8 cellular contexts compared by ENCODE assay signal in genomic region chrX:48917139-48917980, GRCh38. TPM values are rescaled to one million over a fixed set of nuclear protein-coding genes. Genes with fewer than 3 reads are reported as not detected.
A peak's percentile ranks its signal among the peaks of the same experiment; 100 is the strongest.
DNase-seq lines count a peak whose midpoint lies in the region; ATAC-seq, FAIRE-seq and TF ChIP-seq lines count a peak whose summit lies in the region.

No MANE protein-coding gene starts in this region.

- H3K27ac ChIP-seq in angular gyrus (ENCODE audit: low read depth, low read length): peak overlapping the region; percentile 40
- peak overlapping the region; percentile 84 for H3K27ac ChIP-seq in left ventricle myocardium inferior (replicated peaks)
- H3K27ac ChIP-seq in psoas muscle: peak overlapping the region; percentile 42

- H3K4me1 ChIP-seq in ES-I3 (ENCODE audit: insufficient read depth, low read length) (peaks cover 19% of the 10 kb centered on the region), left ventricle myocardium inferior (peaks cover 28% of the 10 kb centered on the region), psoas muscle (no peaks in the 10 kb centered on the region)

- WGBS in psoas muscle, 3 donors: 10 to 36% (median 19%) methylated on average over 21 to 26 of the region's 26 CpGs

- intact Hi-C loops in left ventricle myocardium inferior (cut with micrococcal nuclease) (no loop called here), psoas muscle (cut with DNase I) (loop anchor here in 1 of 2 donors (10.0 kb wide), 1 partner anchor 273 kb away; no protein-coding TSS in a partner anchor)

- TF ChIP-seq CTCF in left ventricle myocardium inferior (IDR thresholded peaks at IDR 0.05; ENCODE audit: borderline replicate concordance): peak; percentile 90
- TF ChIP-seq CTCF in psoas muscle (IDR thresholded peaks at IDR 0.05): peak; percentile 87

- ATAC-seq in HG02610 (IDR thresholded peaks at IDR 0.05; ENCODE audit: unreplicated experiment): peak; percentile 37
- peak; percentile 42 for ATAC-seq in T-helper 17 cell
- peak; percentile 76 to 81 (median 78) for ATAC-seq in psoas muscle

- H3K9ac ChIP-seq in ES-I3 (ENCODE audit: low read depth, low read length): peak overlapping the region; percentile 78

- H3K36me3 ChIP-seq in ES-I3 (ENCODE audit: insufficient read depth, low read length) (peaks cover 31% of the 10 kb centered on the region), left ventricle myocardium inferior (no peaks in the 10 kb centered on the region), psoas muscle (ENCODE audit: insufficient read depth in 1 of 2, low read depth in 1 of 2) (peaks cover 0 to 5% of the 10 kb centered on the region in 2 donors)

- H3K4me3 ChIP-seq in left ventricle myocardium inferior (peak overlapping the region; percentile 72), psoas muscle (peak overlapping the region; percentile 33)

- no peaks in the 10 kb centered on the region for H3K27me3 Mint-ChIP-seq in T-helper 17 cell

- peaks cover 12% of the 10 kb centered on the region for H3K36me3 Mint-ChIP-seq in T-helper 17 cell (ENCODE audit: low read depth)

- peaks cover 44% of the 10 kb centered on the region for H3K4me1 Mint-ChIP-seq in T-helper 17 cell

- no peaks in the 10 kb centered on the region for H3K27me3 ChIP-seq in left ventricle myocardium inferior (ENCODE audit: low read depth)
- no peaks in the 10 kb centered on the region for H3K27me3 ChIP-seq in psoas muscle (ENCODE audit: insufficient read depth in 3 of 3, low read length in 2 of 3)

- peak overlapping the region; percentile 97 for H3K27ac Mint-ChIP-seq in T-helper 17 cell

- peak overlapping the region; percentile 91 for H3K4me3 Mint-ChIP-seq in T-helper 17 cell

- FAIRE-seq in urothelium cell line (lab: Jason Lieb, UNC): peak; percentile 46

- peak; percentile 91 for DNase-seq in NCI-H1694 treated with DMSO at 0.1 percent for 48 hours (lab: John Stamatoyannopoulos, UW)
- DNase-seq in T-helper 17 cell: peak; percentile 67 to 81 (median 77)
- peak; percentile 86 for DNase-seq in left ventricle myocardium inferior
- peak; percentile 87 to 93 for DNase-seq in psoas muscle
- peak; percentile 90 for DNase-seq in urothelium cell line (ENCODE audit: low spot score)

- H3K9me3 ChIP-seq in ES-I3 (ENCODE audit: control insufficient read depth, insufficient read depth, low read length) (no peaks in the 10 kb centered on the region), T-helper 17 cell (ENCODE audit: control insufficient read depth, low read length, poor library complexity, severe bottlenecking) (no peaks in the 10 kb centered on the region), left ventricle myocardium inferior (replicated peaks) (no peaks in the 10 kb centered on the region), psoas muscle (no peaks in the 10 kb centered on the region)

RNA-seq across cellular contexts. Expression of gene PIM2, which starts 1.5 kb away (rescaled TPM):
- total RNA-seq in T-helper 17 cell (100 to 1,000 TPM; 301 to 481 TPM), left ventricle myocardium inferior (3.3 TPM), psoas muscle (1 to 10 TPM; 1.1 to 2.3 (median 1.6) TPM)
- polyA plus RNA-seq in psoas muscle: 1 to 10 TPM; 1.4 to 3.7 (median 1.6) TPM

RNA-seq across cellular contexts. Expression of gene SLC35A2, which starts 5.9 kb away (rescaled TPM):
- total RNA-seq in T-helper 17 cell (10 to 100 TPM; 34.8 to 50.7 TPM), left ventricle myocardium inferior (10.4 TPM), psoas muscle (10 to 100 TPM in 2 of 4 donors, 1 to 10 TPM in 2; 8.8 to 13.4 (median 11.2) TPM)
- 10 to 100 TPM; 13.2 to 26.1 (median 19.7) TPM for polyA plus RNA-seq in psoas muscle

RNA-seq across cellular contexts. Expression of gene PQBP1, which starts 19.6 kb away (rescaled TPM):
- total RNA-seq in T-helper 17 cell (10 to 100 TPM; 66.7 to 68.8 TPM), left ventricle myocardium inferior (60.3 TPM), psoas muscle (10 to 100 TPM; 51.8 to 65.7 (median 60.6) TPM)
- polyA plus RNA-seq in psoas muscle: 10 to 100 TPM; 71.0 to 98.8 (median 77.2) TPM

RNA-seq across cellular contexts. Expression of gene TIMM17B, which starts 19.8 kb away (rescaled TPM):
- total RNA-seq in T-helper 17 cell (10 to 100 TPM; 33.6 to 41.9 TPM), left ventricle myocardium inferior (76.1 TPM), psoas muscle (10 to 100 TPM; 56.6 to 76.2 (median 65.1) TPM)
- 10 to 100 TPM; 63.1 to 91.6 (median 78.4) TPM for polyA plus RNA-seq in psoas muscle

RNA-seq across cellular contexts. Expression of gene OTUD5, which starts 40.0 kb away (rescaled TPM):
- total RNA-seq in T-helper 17 cell (10 to 100 TPM; 91.0 to 91.6 TPM), left ventricle myocardium inferior (21.2 TPM), psoas muscle (10 to 100 TPM; 21.4 to 38.7 (median 28.5) TPM)
- 10 to 100 TPM; 17.5 to 34.8 (median 18.6) TPM for polyA plus RNA-seq in psoas muscle

Comparison
In these comparisons a context has a peak if more than half of its experiments do, and no peak if none do; other contexts are left out.
1. Peak in every context shown above with its lines: DNase-seq, ATAC-seq, H3K4me3 ChIP-seq and H3K27ac ChIP-seq.
2. RNA of gene PIM2, which starts 1.5 kb away (total RNA-seq): 301 to 481 TPM in T-helper 17 cell; 3.3 TPM in left ventricle myocardium inferior (single experiment) and 1.1 to 2.3 TPM in psoas muscle; every median in the first group is over 10 times any median in the second.